Comparison of ENCODE assay signal across 8 cellular contexts in genomic region chr10:97736403-97736901, GRCh38.
A peak's percentile ranks its signal among the peaks of the same experiment; 100 is the strongest.
DNase-seq lines count a peak whose midpoint lies in the region; ATAC-seq and TF ChIP-seq lines count a peak whose summit lies in the region.

No MANE protein-coding gene starts in this region.

- H3K27ac Mint-ChIP-seq in activated T-cell treated with anti-CD3 and anti-CD28 coated beads, Interleukin-2, amount 50 U/mL, for 24 hours, result peak overlapping the region; percentile 98

- in situ Hi-C loops in astrocyte of the spinal cord (cut with HindIII; ENCODE audit: low sequenced_read_pairs), result no loop called here

- peak overlapping the region; percentile 83 for H3K27ac ChIP-seq in muscle layer of colon (ENCODE audit: low read depth, low read length)

- peaks cover 42% of the 10 kb centered on the region for H3K36me3 Mint-ChIP-seq in activated T-cell treated with anti-CD3 and anti-CD28 coated beads, Interleukin-2, amount 50 U/mL, for 24 hours (ENCODE audit: low read depth)

- peak; percentile 34 for DNase-seq in activated T-cell treated with anti-CD3 and anti-CD28 coated beads, Interleukin-2, amount 50 U/mL, for 24 hours
- DNase-seq in activated T-cell treated with anti-CD3 and anti-CD28 coated beads, Interleukin-2, amount 50 U/mL, for 1 hour, result no peak
- DNase-seq in astrocyte of the spinal cord (ENCODE audit: low read depth, low spot score), result no peak
- no peak for DNase-seq in posterior cingulate gyrus
- DNase-seq in NCI-H2107 treated with DMSO at 0.1 percent for 48 hours (lab: John Stamatoyannopoulos, UW; ENCODE audit: unreplicated experiment), result no peak
- no peak for DNase-seq in hippocampal formation (lab: John Stamatoyannopoulos, UW)

- no peak overlapping the region for H3K9ac ChIP-seq in muscle layer of colon (ENCODE audit: low read length)

- no peaks in the 10 kb centered on the region for H3K9me3 Mint-ChIP-seq in activated T-cell treated with anti-CD3 and anti-CD28 coated beads, Interleukin-2, amount 50 U/mL, for 24 hours

- no peaks in the 10 kb centered on the region for H3K27me3 Mint-ChIP-seq in activated T-cell treated with anti-CD3 and anti-CD28 coated beads, Interleukin-2, amount 50 U/mL, for 24 hours

- peak overlapping the region; percentile 96 for H3K4me3 ChIP-seq in astrocyte of the spinal cord (ENCODE audit: low read depth, low read length)
- peak overlapping the region in 1 of 2 donors; percentile 77 for H3K4me3 ChIP-seq in muscle layer of colon (ENCODE audit: low read depth in 1 of 2, low read length in 2 of 2)

- peak; percentile 24 for ATAC-seq in HG03460 (IDR thresholded peaks at IDR 0.05; ENCODE audit: unreplicated experiment)

- peaks cover 15% of the 10 kb centered on the region for H3K4me1 ChIP-seq in muscle layer of colon (ENCODE audit: insufficient read depth, low read length)

- no peak for TF ChIP-seq CTCF in astrocyte of the spinal cord (IDR thresholded peaks at IDR 0.05; ENCODE audit: low read depth, low read length)

- H3K9me3 ChIP-seq in muscle layer of colon (ENCODE audit: low read length), result no peaks in the 10 kb centered on the region

- intact Hi-C loops in posterior cingulate gyrus (cut with DNase I), result loop anchor here (5.0 kb wide), 1 partner anchor 164 kb away; the partner anchor contains the start of gene ANKRD2

- H3K4me3 Mint-ChIP-seq in activated T-cell treated with anti-CD3 and anti-CD28 coated beads, Interleukin-2, amount 50 U/mL, for 24 hours, result peak overlapping the region; percentile 93

- H3K27me3 ChIP-seq in muscle layer of colon (ENCODE audit: control insufficient read depth in 1 of 2, insufficient read depth in 2 of 2, low read length in 2 of 2), result no peaks in the 10 kb centered on the region

- H3K4me1 Mint-ChIP-seq in activated T-cell treated with anti-CD3 and anti-CD28 coated beads, Interleukin-2, amount 50 U/mL, for 24 hours (ENCODE audit: low read depth), result peaks cover 51% of the 10 kb centered on the region

- peaks cover 4% of the 10 kb centered on the region for H3K36me3 ChIP-seq in muscle layer of colon (ENCODE audit: insufficient read depth, low read length)
